8 cellular contexts compared by ENCODE assay signal in genomic region chr12:53079226-53080117, GRCh38. TPM values are rescaled to one million over a fixed set of nuclear protein-coding genes. Genes with fewer than 3 reads are reported as not detected.
DNase-seq lines count a peak whose midpoint lies in the region; ATAC-seq, FAIRE-seq and TF ChIP-seq lines count a peak whose summit lies in the region.

TSS of gene SPRYD3 (minus strand) at chr12:53079390. CDS start at chr12:53079333, 57 bp downstream.

- TF ChIP-seq POLR2A in GM12891 (IDR thresholded peaks at IDR 0.05; ENCODE audit: low read depth, low read length): peak; percentile 78

- peaks cover 28% of the 10 kb centered on the region for H3K36me3 ChIP-seq in upper lobe of right lung

- ATAC-seq in HG02840 (IDR thresholded peaks at IDR 0.05; ENCODE audit: low FRiP score, unreplicated experiment): peak; percentile 98
- peak; percentile 96 to 98 (median 96) for ATAC-seq in T-cell (replicated peaks in 1 of 4)
- ATAC-seq in upper lobe of right lung: peak; percentile 99

- no peaks in the 10 kb centered on the region for H3K27me3 Mint-ChIP-seq in T-cell

- intact Hi-C loops in cardiac septum (cut with DNase I): loop anchor here (2.0 kb wide), 1 partner anchor 17 kb away; the partner anchor contains the start of gene IGFBP6
- intact Hi-C loops in posterior vena cava (cut with DNase I): no loop called here
- intact Hi-C loops in upper lobe of right lung (cut with DNase I): no loop called here

- TF ChIP-seq CTCF in upper lobe of right lung (IDR thresholded peaks at IDR 0.05): no peak

- peaks cover 46 to 57% (median 47%) of the 10 kb centered on the region in 3 donors for H3K4me1 Mint-ChIP-seq in T-cell

- FAIRE-seq in GM12891 (lab: Jason Lieb, UNC): peak; percentile 91

- H3K4me3 ChIP-seq in upper lobe of right lung: peak within 1 kb of the TSS; percentile 91

- CTCF ChIA-PET in T-cell (lab: Charles Lee): interaction anchor here (0.6 to 4.1 kb wide), 16 partner anchors 9 to 1054 kb away, joined by 3 to 32 read pairs (median 4); partner anchors contain the start of genes AAAS (in 1 of the 2), EIF4B (in 1 of the 2), PFDN5 (in 1 of the 2) and SOAT2 (in 1 of the 2)

- H3K27me3 ChIP-seq in upper lobe of right lung: no peaks in the 10 kb centered on the region

- H3K27ac Mint-ChIP-seq in T-cell: peak within 1 kb of the TSS; percentile 91 to 97

- no peak within 1 kb of the TSS for H3K27ac ChIP-seq in adipose tissue (ENCODE audit: low read depth, low read length)
- H3K27ac ChIP-seq in upper lobe of right lung: peak within 1 kb of the TSS; percentile 96

- DNase-seq in GM12891 (ENCODE audit: insufficient read length, low spot score) (peak; percentile 100), NCI-H1436 treated with DMSO at 0.1 percent for 48 hours (lab: John Stamatoyannopoulos, UW) (peak; percentile 64), T-cell (peak; percentile 90 to 99 (median 95)), cardiac septum (ENCODE audit: low spot score) (peak; percentile 99), posterior vena cava (ENCODE audit: low spot score) (peak; percentile 99), upper lobe of right lung (peak; percentile 98)

- H3K4me1 ChIP-seq in upper lobe of right lung: peaks cover 17% of the 10 kb centered on the region

- POLR2A ChIA-PET in T-cell (lab: Charles Lee): interaction anchor here (0.6 to 1.2 kb wide), 6 partner anchors 19 to 1008 kb away, joined by 3 to 8 read pairs (median 4); partner anchors contain the start of gene EIF4B (in 1 of the 2)

- peak within 1 kb of the TSS; percentile 89 to 90 (median 90) for H3K4me3 Mint-ChIP-seq in T-cell

- H3K9me3 Mint-ChIP-seq in T-cell: no peaks in the 10 kb centered on the region

- no peaks in the 10 kb centered on the region for H3K9me3 ChIP-seq in upper lobe of right lung

- peaks cover 15% of the 10 kb centered on the region for H3K36me3 Mint-ChIP-seq in T-cell

- 1 to 3% (median 2%) methylated on average over 61 to 67 of the region's 67 CpGs for WGBS in adipose tissue, 3 donors

TF ChIP-seq in GM12891, 5 proteins besides CTCF, POLR2A, EP300 and RAD21:
- TF ChIP-seq POLR2AphosphoS5 (IDR thresholded peaks at IDR 0.05; ENCODE audit: low read depth, low read length) (peak; percentile 46; the same call in 1 of the 2 replicates), SPI1 (IDR thresholded peaks at IDR 0.05; ENCODE audit: low read depth, low read length) (no peak), TAF1 (IDR thresholded peaks at IDR 0.05; ENCODE audit: low read depth, low read length) (0 out of 2 replicates have a peak, but pooled peaks have one; percentile 50), POU2F2 (IDR thresholded peaks at IDR 0.05; ENCODE audit: low read depth, low read length) (no peak), PAX5 (IDR thresholded peaks at IDR 0.05; ENCODE audit: insufficient read depth, low read length, severe bottlenecking) (no peak)

RNA-seq across cellular contexts. Expression of gene SPRYD3, which starts in this region (rescaled TPM):
- polyA plus RNA-seq in GM12891 (2012; ENCODE audit: low read depth, missing spikeins): 13.4 TPM
- total RNA-seq in T-cell (10 to 100 TPM; 29.3 to 65.0 (median 58.2) TPM), cardiac septum (63.5 TPM), posterior vena cava (10 to 100 TPM; 77.6 to 90.5 TPM), upper lobe of right lung (50.4 TPM)
- 10 to 100 TPM; 26.9 to 66.7 (median 29.8) TPM for polyA plus RNA-seq in adipose tissue
